In the genomic region with DNA sequence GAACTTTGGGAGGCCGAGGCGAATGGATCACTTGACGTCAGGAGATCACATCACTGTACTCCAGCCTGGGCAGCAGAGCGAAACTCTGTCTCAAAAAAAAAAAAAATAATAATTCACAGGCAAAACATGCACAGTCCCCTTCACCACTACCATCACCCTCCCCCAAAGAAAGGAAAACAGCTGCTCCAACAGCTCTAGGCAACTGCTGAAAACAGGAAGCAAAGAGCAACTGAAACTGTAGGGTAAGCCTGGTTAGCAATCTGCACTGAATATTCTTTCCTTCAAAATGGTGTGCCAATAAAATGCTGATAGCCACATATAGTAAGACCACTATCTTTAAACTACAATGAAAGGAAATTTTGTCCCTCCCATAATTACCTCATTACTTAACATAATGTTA, we compare ENCODE assay signal across 8 cellular contexts. TPM values are rescaled to one million over a fixed set of nuclear protein-coding genes. Genes with fewer than 3 reads are reported as not detected.
DNase-seq lines count a peak whose midpoint lies in the region; ATAC-seq and TF ChIP-seq lines count a peak whose summit lies in the region.

No MANE protein-coding gene starts in this region.

- TF ChIP-seq CTCF in left lung (IDR thresholded peaks at IDR 0.05): no peak

- DNase-seq in OCI-M1 (lab: John Stamatoyannopoulos, UW) (peak; percentile 63), left lung (no peak), NCI-H146 treated with DMSO at 0.1 percent for 48 hours (lab: John Stamatoyannopoulos, UW; ENCODE audit: unreplicated experiment) (no peak), NCI-H82 (lab: John Stamatoyannopoulos, UW) (no peak), NCI-H2107 (lab: John Stamatoyannopoulos, UW) (no peak)

- peak overlapping the region; percentile 13 to 66 for H3K27ac ChIP-seq in left lung

- peaks cover 30 to 64% of the 10 kb centered on the region in 2 donors for H3K4me1 ChIP-seq in left lung

- no peaks in the 10 kb centered on the region for H3K9me3 ChIP-seq in left lung

- H3K27me3 ChIP-seq in left lung: no peaks in the 10 kb centered on the region

- intact Hi-C loops in left lung (cut with DNase I): no loop called here

- H3K36me3 ChIP-seq in left lung: peaks cover 4 to 48% of the 10 kb centered on the region in 2 donors

- no peak overlapping the region for H3K4me3 ChIP-seq in left lung

- ATAC-seq in GM18498 (IDR thresholded peaks at IDR 0.05; ENCODE audit: unreplicated experiment) (peak; percentile 71), HG02852 (IDR thresholded peaks at IDR 0.05; ENCODE audit: unreplicated experiment) (peak; percentile 69), left lung (peak; percentile 51)
- ATAC-seq in activated CD4-positive, CD25-positive, alpha-beta regulatory T cell treated with anti-CD3 and anti-CD28 coated beads, Interleukin-2, amount 50 U/mL, for 24 hours: no peak

RNA-seq across cellular contexts. Expression of gene NT5C2, which starts 11.8 kb away (rescaled TPM):
- total RNA-seq in left lung: 100 to 1,000 TPM in 1 of 2 donors, 10 to 100 TPM in 1; 95.3 to 100 TPM

Comparison
In these comparisons a context has a peak if more than half of its experiments do, and no peak if none do; other contexts are left out.
1. ATAC-seq: peak in GM18498 (single experiment), HG02852 (single experiment) and left lung (single experiment); none in activated CD4-positive, CD25-positive, alpha-beta regulatory T cell treated with anti-CD3 and anti-CD28 coated beads, Interleukin-2, amount 50 U/mL, for 24 hours (0 of 2).